9 cellular contexts compared by ENCODE assay signal in genomic region chrX:78105944-78106650, GRCh38. TPM values are rescaled to one million over a fixed set of nuclear protein-coding genes. Genes with fewer than 3 reads are reported as not detected.
A peak's percentile ranks its signal among the peaks of the same experiment; 100 is the strongest.
DNase-seq lines count a peak whose midpoint lies in the region; ATAC-seq, FAIRE-seq and TF ChIP-seq lines count a peak whose summit lies in the region.
"Had no signal": no experiment of that assay in that cellular context is flagged by ENCODE, and none has a peak within 500 bp of the region (broad histone marks: within the 10 kb centered on the region; RNA-seq: fewer than 3 reads in every experiment).

No MANE protein-coding gene starts in this region.

- no peak for TF ChIP-seq CTCF in HepG2 (CRISPR knock-in tag; IDR thresholded peaks at IDR 0.05)
- TF ChIP-seq CTCF in uterus (IDR thresholded peaks at IDR 0.05): no peak

- H3K4me1 ChIP-seq in right cardiac atrium (ENCODE audit: control insufficient read depth, insufficient read depth, low read length): peaks cover 8% of the 10 kb centered on the region
- peaks cover 47% of the 10 kb centered on the region for H3K4me1 ChIP-seq in HepG2 (ENCODE audit: insufficient read depth, low read length)
- peaks cover 5 to 9% of the 10 kb centered on the region in 2 donors for H3K4me1 ChIP-seq in uterus

- H3K27ac Mint-ChIP-seq in activated naive CD4-positive, alpha-beta T cell treated with anti-CD3 and anti-CD28 coated beads, Interleukin-2, amount 10 ng/mL, durations not matched to agents 7 days and 5 days: peak overlapping the region; percentile 96

- H3K36me3 Mint-ChIP-seq in activated naive CD4-positive, alpha-beta T cell treated with anti-CD3 and anti-CD28 coated beads, Interleukin-2, amount 10 ng/mL, durations not matched to agents 7 days and 5 days: peaks cover 56% of the 10 kb centered on the region

- WGBS in right cardiac atrium: 27% methylated on average over 11 of the region's 11 CpGs
- WGBS in HepG2 (ENCODE audit: low lambda C conversion rate): 29% methylated on average over 10 of the region's 11 CpGs

- peak overlapping the region; percentile 97 for H3K4me3 Mint-ChIP-seq in activated naive CD4-positive, alpha-beta T cell treated with anti-CD3 and anti-CD28 coated beads, Interleukin-2, amount 10 ng/mL, durations not matched to agents 7 days and 5 days

- POLR2A ChIA-PET in HepG2 (lab: Yijun Ruan, JAX): interaction anchor here (1.8 kb wide), 1 partner anchor 33 kb away, joined by 6 read pairs; the partner anchor contains the start of gene TAF9B

- H3K9ac ChIP-seq in HepG2 (ENCODE audit: insufficient read depth, low read depth, low read length): peak overlapping the region; percentile 84

- DNase-seq in right cardiac atrium (no peak), Right ventricle myocardium superior (no peak), HepG2 (ENCODE audit: low spot score) (no peak), uterus (no peak), NCI-H2196 (lab: John Stamatoyannopoulos, UW; ENCODE audit: unreplicated experiment) (no peak), occipital lobe (lab: John Stamatoyannopoulos, UW) (no peak)
- peak; percentile 55 for DNase-seq in activated naive CD4-positive, alpha-beta T cell treated with anti-CD3 and anti-CD28 coated beads, Interleukin-2, amount 10 ng/mL, durations not matched to agents 7 days and 5 days

- FAIRE-seq in HepG2 (lab: Jason Lieb, UNC): no peak

- H3K4me2 ChIP-seq in HepG2 (ENCODE audit: low read depth, low read length): peak overlapping the region; percentile 74

- peak in 1 of 2 experiments; percentile 32; a peak in 1 of 4 replicates for TF ChIP-seq POLR2A in HepG2 (IDR thresholded peaks at IDR 0.05; ENCODE audit: insufficient read depth in 1 of 2, low read depth in 2 of 2, low read length in 2 of 2)
- TF ChIP-seq POLR2A in uterus (IDR thresholded peaks at IDR 0.05): no peak

- peaks cover 65% of the 10 kb centered on the region for H3K4me1 Mint-ChIP-seq in activated naive CD4-positive, alpha-beta T cell treated with anti-CD3 and anti-CD28 coated beads, Interleukin-2, amount 10 ng/mL, durations not matched to agents 7 days and 5 days

- in situ Hi-C loops in HepG2 (cut with HindIII; ENCODE audit: extremely low pct_ligation_motif_present, low pct_unique_long_range_greater_than_20kb): loop anchor here (25.0 kb wide), 1 partner anchor 194 kb away; the partner anchor contains the start of gene ATP7A

- peaks cover 7% of the 10 kb centered on the region for H3K9me3 Mint-ChIP-seq in activated naive CD4-positive, alpha-beta T cell treated with anti-CD3 and anti-CD28 coated beads, Interleukin-2, amount 10 ng/mL, durations not matched to agents 7 days and 5 days

- BruUV-seq in HepG2 (replicated peaks; lab: Mats Ljungman, UMichigan): no TSS peak

- intact Hi-C loops in right cardiac atrium (cut with DNase I): no loop called here
- intact Hi-C loops in Right ventricle myocardium superior (cut with DNase I): loop anchor here (10.0 kb wide), 1 partner anchor 201 kb away; no protein-coding TSS in a partner anchor
- intact Hi-C loops in HepG2 (cut with micrococcal nuclease; ENCODE audit: unreplicated experiment): loop anchor here (2.0 kb wide), 1 partner anchor 195 kb away; the partner anchor contains the start of gene ATP7A
- intact Hi-C loops in uterus (cut with DNase I; ENCODE audit: low total_unique reads): no loop called here

- CTCF ChIA-PET in activated naive CD4-positive, alpha-beta T cell treated with anti-CD3 and anti-CD28 coated beads, Interleukin-2, amount 10 ng/mL, durations not matched to agents 7 days and 5 days (lab: Charles Lee): no interaction called here
- CTCF ChIA-PET in HepG2 (lab: Yijun Ruan, JAX; ENCODE audit: low intra/inter-chr PET ratio, low total read pairs): no interaction called here

- TF ChIP-seq EP300 in HepG2 (IDR thresholded peaks at IDR 0.05; ENCODE audit: low read depth in 2 of 2, low read length in 2 of 2) (no peak), HepG2 (CRISPR knock-in tag; IDR thresholded peaks at IDR 0.05; ENCODE audit: borderline replicate concordance) (no peak)

- TF ChIP-seq RAD21 in HepG2 (CRISPR knock-in tag; IDR thresholded peaks at IDR 0.05): no peak

- no peaks in the 10 kb centered on the region for H3K9me3 ChIP-seq in right cardiac atrium (ENCODE audit: control insufficient read depth, low read length)
- no peaks in the 10 kb centered on the region for H3K9me3 ChIP-seq in HepG2 (ENCODE audit: low read length)
- no peaks in the 10 kb centered on the region for H3K9me3 ChIP-seq in uterus
- H3K9me3 ChIP-seq: SJSA1 had no signal

- H3K4me3 ChIP-seq in right cardiac atrium (ENCODE audit: low read length) (peak overlapping the region; percentile 96), HepG2 (replicated peaks in 1 of 3; ENCODE audit: insufficient read depth in 1 of 3, low read depth in 2 of 3, low read length in 3 of 3) (peak overlapping the region; percentile 74 to 87 (median 80)), uterus (peak overlapping the region; percentile 58 to 70)

- H3K79me2 ChIP-seq in HepG2 (ENCODE audit: insufficient read depth, low read length): peaks cover 69% of the 10 kb centered on the region

- H4K20me1 ChIP-seq in HepG2 (ENCODE audit: insufficient read depth, low read length): peaks cover 61% of the 10 kb centered on the region

- H3K27ac ChIP-seq in right cardiac atrium (ENCODE audit: low read length): peak overlapping the region; percentile 37
- no peak overlapping the region for H3K27ac ChIP-seq in HepG2 (ENCODE audit: extremely low read length, insufficient read depth, low read length)
- no peak overlapping the region for H3K27ac ChIP-seq in uterus
- H3K27ac ChIP-seq: SJSA1 had no signal

- no peaks in the 10 kb centered on the region for H3K27me3 Mint-ChIP-seq in activated naive CD4-positive, alpha-beta T cell treated with anti-CD3 and anti-CD28 coated beads, Interleukin-2, amount 10 ng/mL, durations not matched to agents 7 days and 5 days

- no peak overlapping the region for H2AFZ ChIP-seq in HepG2 (ENCODE audit: low read length)

- no peaks in the 10 kb centered on the region for H3K27me3 ChIP-seq in right cardiac atrium (ENCODE audit: control insufficient read depth, insufficient read depth)
- no peaks in the 10 kb centered on the region; a peak in 1 of 5 replicates for H3K27me3 ChIP-seq in HepG2 (ENCODE audit: control insufficient read depth in 1 of 2, insufficient read depth in 2 of 2, low read length in 2 of 2)
- H3K27me3 ChIP-seq in uterus: no peaks in the 10 kb centered on the region
- H3K27me3 ChIP-seq: SJSA1 had no signal

- ATAC-seq in right cardiac atrium (no peak), Right ventricle myocardium superior (ENCODE audit: poor library complexity) (no peak), HepG2 (no peak), GM19351 (IDR thresholded peaks at IDR 0.05; ENCODE audit: unreplicated experiment) (no peak)

- H3K36me3 ChIP-seq in HepG2 (replicated peaks in 1 of 2; ENCODE audit: control insufficient read depth in 1 of 2, insufficient read depth in 2 of 2, low read length in 2 of 2): no peaks in the 10 kb centered on the region; a peak in 2 of 5 replicates
- H3K36me3 ChIP-seq in uterus: no peaks in the 10 kb centered on the region

RNA-seq across cellular contexts. Expression of gene PGK1, which starts 2.0 kb away (rescaled TPM):
- total RNA-seq in right cardiac atrium (100 to 1,000 TPM; 421 to 475 (median 440) TPM), Right ventricle myocardium superior (407 TPM), HepG2 (2016; rRNA removed; fragmentation: Illumina TruSeq; extraction: Trizol) (325 and 530 TPM in 2 replicates), uterus (100 to 1,000 TPM in 3 of 4 donors, 10 to 100 TPM in 1; 84.5 to 151 (median 132) TPM), occipital lobe (90.8 TPM)
- polyA plus RNA-seq in right cardiac atrium (234 TPM), HepG2 (2011; rRNA removed) (902 and 1,274 TPM in 2 replicates)
- 13.3 and 14.1 TPM in 2 replicates for total RNA-seq in HepG2 (2016; cell fraction: cytosol; rRNA removed; fragmentation: Illumina TruSeq; extraction: Trizol; ENCODE audit: low read depth)
- 320 and 521 TPM in 2 replicates for total RNA-seq in HepG2 (2016; cell fraction: insoluble cytoplasmic fraction; rRNA removed; fragmentation: Illumina TruSeq; extraction: Trizol)
- 33.6 and 34.6 TPM in 2 replicates for total RNA-seq in HepG2 (2016; cell fraction: membrane; rRNA removed; fragmentation: Illumina TruSeq; extraction: Trizol)
- total RNA-seq in HepG2 (2016; cell fraction: nucleus; rRNA removed; fragmentation: Illumina TruSeq; extraction: Trizol): 136 and 146 TPM in 2 replicates
- polyA plus RNA-seq in HepG2 (2011; cell fraction: cytosol; rRNA removed): 752 and 913 TPM in 2 replicates
- 269 and 326 TPM in 2 replicates for polyA plus RNA-seq in HepG2 (2011; cell fraction: nucleus; rRNA removed)
- 730 and 1,051 TPM in 2 replicates for polyA plus RNA-seq in HepG2 (2012)
- 14.8 and 15.2 TPM in 2 replicates for polyA plus RNA-seq in HepG2 (2016; cell fraction: cytosol; fragmentation: Illumina TruSeq; extraction: Trizol; ENCODE audit: low read depth)
- 442 TPM in 2 replicates for polyA plus RNA-seq in HepG2 (2016; cell fraction: insoluble cytoplasmic fraction; fragmentation: Illumina TruSeq; extraction: Trizol; ENCODE audit: low read depth)
- 26.4 and 26.9 TPM in 2 replicates for polyA plus RNA-seq in HepG2 (2016; cell fraction: membrane; fragmentation: Illumina TruSeq; extraction: Trizol; ENCODE audit: low read depth)
- 142 and 152 TPM in 2 replicates for polyA plus RNA-seq in HepG2 (2016; cell fraction: nucleus; fragmentation: Illumina TruSeq; extraction: Trizol; ENCODE audit: insufficient read depth, low read depth)
- polyA minus RNA-seq in HepG2 (2011; rRNA and poly(A)+ RNA removed; ENCODE audit: low replicate concordance): 641 and 757 TPM in 2 replicates
- polyA minus RNA-seq in HepG2 (2011; cell fraction: cytosol; rRNA and poly(A)+ RNA removed): 413 and 420 TPM in 2 replicates
- polyA minus RNA-seq in HepG2 (2011; cell fraction: nucleus; rRNA and poly(A)+ RNA removed): 283 and 304 TPM in 2 replicates

RNA-seq across cellular contexts. Expression of gene TAF9B, which starts 33.4 kb away (rescaled TPM):
- 10 to 100 TPM; 20.1 to 25.5 (median 21.9) TPM for total RNA-seq in right cardiac atrium
- polyA plus RNA-seq in right cardiac atrium: 14.8 TPM
- 16.3 TPM for total RNA-seq in Right ventricle myocardium superior
- total RNA-seq in HepG2 (2016; rRNA removed; fragmentation: Illumina TruSeq; extraction: Trizol): 15.2 and 25.1 TPM in 2 replicates
- total RNA-seq in HepG2 (2016; cell fraction: cytosol; rRNA removed; fragmentation: Illumina TruSeq; extraction: Trizol; ENCODE audit: low read depth): 2.0 and 2.2 TPM in 2 replicates
- 15.4 and 26.1 TPM in 2 replicates for total RNA-seq in HepG2 (2016; cell fraction: insoluble cytoplasmic fraction; rRNA removed; fragmentation: Illumina TruSeq; extraction: Trizol)
- total RNA-seq in HepG2 (2016; cell fraction: membrane; rRNA removed; fragmentation: Illumina TruSeq; extraction: Trizol): 8.9 and 10.4 TPM in 2 replicates
- 8.0 and 9.0 TPM in 2 replicates for total RNA-seq in HepG2 (2016; cell fraction: nucleus; rRNA removed; fragmentation: Illumina TruSeq; extraction: Trizol)
- 5.3 and 10.8 TPM in 2 replicates for polyA plus RNA-seq in HepG2 (2011; rRNA removed)
- polyA plus RNA-seq in HepG2 (2011; cell fraction: cytosol; rRNA removed): 5.0 and 5.9 TPM in 2 replicates
- 1.5 and 1.8 TPM in 2 replicates for polyA plus RNA-seq in HepG2 (2011; cell fraction: nucleus; rRNA removed)
- polyA plus RNA-seq in HepG2 (2012): 8.5 and 12.2 TPM in 2 replicates
- 2.8 and 3.0 TPM in 2 replicates for polyA plus RNA-seq in HepG2 (2016; cell fraction: cytosol; fragmentation: Illumina TruSeq; extraction: Trizol; ENCODE audit: low read depth)
- 36.6 and 41.8 TPM in 2 replicates for polyA plus RNA-seq in HepG2 (2016; cell fraction: insoluble cytoplasmic fraction; fragmentation: Illumina TruSeq; extraction: Trizol; ENCODE audit: low read depth)
- 10.7 and 11.1 TPM in 2 replicates for polyA plus RNA-seq in HepG2 (2016; cell fraction: membrane; fragmentation: Illumina TruSeq; extraction: Trizol; ENCODE audit: low read depth)
- polyA plus RNA-seq in HepG2 (2016; cell fraction: nucleus; fragmentation: Illumina TruSeq; extraction: Trizol; ENCODE audit: insufficient read depth, low read depth): 10.7 and 12.0 TPM in 2 replicates
- 4.4 and 25.9 TPM in 2 replicates for polyA minus RNA-seq in HepG2 (2011; rRNA and poly(A)+ RNA removed; ENCODE audit: low replicate concordance)
- polyA minus RNA-seq in HepG2 (2011; cell fraction: cytosol; rRNA and poly(A)+ RNA removed): 5.2 and 6.2 TPM in 2 replicates
- polyA minus RNA-seq in HepG2 (2011; cell fraction: nucleus; rRNA and poly(A)+ RNA removed): 4.0 and 4.7 TPM in 2 replicates
- total RNA-seq in uterus: 10 to 100 TPM; 10.2 to 44.2 (median 32.2) TPM
- total RNA-seq in occipital lobe: 46.3 TPM

Comparison
In these comparisons a context has a peak if more than half of its experiments do, and no peak if none do; other contexts are left out.
1. intact Hi-C loops: an anchor here in Right ventricle myocardium superior (10.0 kb wide) and HepG2 (2.0 kb wide); none called in right cardiac atrium and uterus.